1 cellular context compared by ENCODE assay signal in genomic region chr10:119165171-119166110, GRCh38.
TF ChIP-seq lines count a peak whose summit lies in the region.

Gene SFXN4, minus strand, starts transcription at chr10:119165714. Its CDS starts 67 bp downstream, at chr10:119165647.

TF ChIP-seq in HEK293, 187 proteins besides CTCF, POLR2A, EP300 and RAD21 (continued from another document):
- TF ChIP-seq BCL11B (tag by site-specific recombination; IDR thresholded peaks at IDR 0.05; ENCODE audit: low read depth) (peak; percentile 29; the same call in 1 of the 2 replicates), ZNF843 (tag by site-specific recombination; IDR thresholded peaks at IDR 0.05) (peak; percentile 39; the same call in 1 of the 2 replicates), ZBTB11 (tag by site-specific recombination; conservative IDR thresholded peaks at IDR 0.05; ENCODE audit: low read depth) (peak; percentile 74), ZNF792 (tag by site-specific recombination; IDR thresholded peaks at IDR 0.05) (no peak), HIC1 (tag by site-specific recombination; IDR thresholded peaks at IDR 0.05) (peak; percentile 83)
